8 cellular contexts compared by ENCODE assay signal in genomic region chr18:80027719-80028118, GRCh38. TPM values are rescaled to one million over a fixed set of nuclear protein-coding genes. Genes with fewer than 3 reads are reported as not detected.
DNase-seq lines count a peak whose midpoint lies in the region.

No MANE protein-coding gene starts in this region.

- DNase-seq in AG08395 (ENCODE audit: low spot score) (peak; percentile 58), EH (ENCODE audit: low read depth) (peak; percentile 87), HCEC 1CT (peak; percentile 90), RKO (ENCODE audit: low spot score) (peak; percentile 30), astrocyte of the hippocampus (ENCODE audit: low read depth, low spot score) (peak; percentile 13), dedifferentiated amniotic fluid mesenchymal stem cell (ENCODE audit: extremely low spot score) (peak; percentile 77), fibroblast of peridontal ligament (ENCODE audit: extremely low read depth) (peak; percentile 91), myocyte (ENCODE audit: low read depth) (peak; percentile 48)

RNA-seq across cellular contexts. Expression of gene RBFA, which starts 6.5 kb away (rescaled TPM):
- total RNA-seq in myocyte: 26.7 and 27.1 TPM in 2 replicates
- 18.4 TPM for polyA plus RNA-seq in myocyte (2012)

RNA-seq across cellular contexts. Expression of gene TXNL4A, which starts 39.4 kb away (rescaled TPM):
- total RNA-seq in myocyte: 42.4 and 52.4 TPM in 2 replicates
- polyA plus RNA-seq in myocyte (2012): 172 TPM

Comparison
In these comparisons a context has a peak if more than half of its experiments do, and no peak if none do; other contexts are left out.
1. Peak in every context shown above with its lines: DNase-seq.
2. DNase-seq: peak in every context shown above with its lines; median percentile 91 in fibroblast of peridontal ligament; 90 in HCEC 1CT; 87 in EH; 77 in dedifferentiated amniotic fluid mesenchymal stem cell; 58 in AG08395; 48 in myocyte; 30 in RKO; 13 in astrocyte of the hippocampus.